1 cellular context compared by ENCODE assay signal in genomic region chr1:72282690-72283203, GRCh38.
TF ChIP-seq lines count a peak whose summit lies in the region.

No MANE protein-coding gene starts in this region.

TF ChIP-seq in SK-N-SH, 30 proteins besides CTCF, POLR2A, EP300 and RAD21 (continued from another document):
- TF ChIP-seq, protein P1, sequence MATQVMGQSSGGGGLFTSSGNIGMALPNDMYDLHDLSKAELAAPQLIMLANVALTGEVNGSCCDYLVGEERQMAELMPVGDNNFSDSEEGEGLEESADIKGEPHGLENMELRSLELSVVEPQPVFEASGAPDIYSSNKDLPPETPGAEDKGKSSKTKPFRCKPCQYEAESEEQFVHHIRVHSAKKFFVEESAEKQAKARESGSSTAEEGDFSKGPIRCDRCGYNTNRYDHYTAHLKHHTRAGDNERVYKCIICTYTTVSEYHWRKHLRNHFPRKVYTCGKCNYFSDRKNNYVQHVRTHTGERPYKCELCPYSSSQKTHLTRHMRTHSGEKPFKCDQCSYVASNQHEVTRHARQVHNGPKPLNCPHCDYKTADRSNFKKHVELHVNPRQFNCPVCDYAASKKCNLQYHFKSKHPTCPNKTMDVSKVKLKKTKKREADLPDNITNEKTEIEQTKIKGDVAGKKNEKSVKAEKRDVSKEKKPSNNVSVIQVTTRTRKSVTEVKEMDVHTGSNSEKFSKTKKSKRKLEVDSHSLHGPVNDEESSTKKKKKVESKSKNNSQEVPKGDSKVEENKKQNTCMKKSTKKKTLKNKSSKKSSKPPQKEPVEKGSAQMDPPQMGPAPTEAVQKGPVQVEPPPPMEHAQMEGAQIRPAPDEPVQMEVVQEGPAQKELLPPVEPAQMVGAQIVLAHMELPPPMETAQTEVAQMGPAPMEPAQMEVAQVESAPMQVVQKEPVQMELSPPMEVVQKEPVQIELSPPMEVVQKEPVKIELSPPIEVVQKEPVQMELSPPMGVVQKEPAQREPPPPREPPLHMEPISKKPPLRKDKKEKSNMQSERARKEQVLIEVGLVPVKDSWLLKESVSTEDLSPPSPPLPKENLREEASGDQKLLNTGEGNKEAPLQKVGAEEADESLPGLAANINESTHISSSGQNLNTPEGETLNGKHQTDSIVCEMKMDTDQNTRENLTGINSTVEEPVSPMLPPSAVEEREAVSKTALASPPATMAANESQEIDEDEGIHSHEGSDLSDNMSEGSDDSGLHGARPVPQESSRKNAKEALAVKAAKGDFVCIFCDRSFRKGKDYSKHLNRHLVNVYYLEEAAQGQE (IDR thresholded peaks at IDR 0.05; ENCODE audit: low read depth, low read length): 0 out of 2 replicates have a peak, but pooled peaks have one; percentile 8
- no peak for TF ChIP-seq GABPA (IDR thresholded peaks at IDR 0.05; ENCODE audit: low read depth)
- TF ChIP-seq CHD2 (IDR thresholded peaks at IDR 0.05; ENCODE audit: low read length, partially characterized antibody): peak; percentile 18
- TF ChIP-seq EZH2phosphoT487 (IDR thresholded peaks at IDR 0.05; ENCODE audit: borderline replicate concordance, low read depth): no peak
- TF ChIP-seq MXI1 (IDR thresholded peaks at IDR 0.05; ENCODE audit: low read depth, low read length): peak; percentile 62; the same call in 1 of the 2 replicates
- peak; percentile 14; the same call in 1 of the 2 replicates for TF ChIP-seq SMC3 (IDR thresholded peaks at IDR 0.05; ENCODE audit: low read depth, low read length)
- no peak for TF ChIP-seq POLR2AphosphoS5 (IDR thresholded peaks at IDR 0.05; ENCODE audit: low read depth, low read length)
- TF ChIP-seq NRF1 (IDR thresholded peaks at IDR 0.05; ENCODE audit: low read depth, low read length): peak; percentile 60
- no peak for TF ChIP-seq FOXM1 (IDR thresholded peaks at IDR 0.05; ENCODE audit: low read depth)
- TF ChIP-seq FOXJ3 (CRISPR knock-in tag; IDR thresholded peaks at IDR 0.05): no peak
- TF ChIP-seq, protein P2, sequence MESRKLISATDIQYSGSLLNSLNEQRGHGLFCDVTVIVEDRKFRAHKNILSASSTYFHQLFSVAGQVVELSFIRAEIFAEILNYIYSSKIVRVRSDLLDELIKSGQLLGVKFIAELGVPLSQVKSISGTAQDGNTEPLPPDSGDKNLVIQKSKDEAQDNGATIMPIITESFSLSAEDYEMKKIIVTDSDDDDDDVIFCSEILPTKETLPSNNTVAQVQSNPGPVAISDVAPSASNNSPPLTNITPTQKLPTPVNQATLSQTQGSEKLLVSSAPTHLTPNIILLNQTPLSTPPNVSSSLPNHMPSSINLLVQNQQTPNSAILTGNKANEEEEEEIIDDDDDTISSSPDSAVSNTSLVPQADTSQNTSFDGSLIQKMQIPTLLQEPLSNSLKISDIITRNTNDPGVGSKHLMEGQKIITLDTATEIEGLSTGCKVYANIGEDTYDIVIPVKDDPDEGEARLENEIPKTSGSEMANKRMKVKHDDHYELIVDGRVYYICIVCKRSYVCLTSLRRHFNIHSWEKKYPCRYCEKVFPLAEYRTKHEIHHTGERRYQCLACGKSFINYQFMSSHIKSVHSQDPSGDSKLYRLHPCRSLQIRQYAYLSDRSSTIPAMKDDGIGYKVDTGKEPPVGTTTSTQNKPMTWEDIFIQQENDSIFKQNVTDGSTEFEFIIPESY (IDR thresholded peaks at IDR 0.05; ENCODE audit: borderline replicate concordance, low read depth): no peak
- TF ChIP-seq, protein P3, sequence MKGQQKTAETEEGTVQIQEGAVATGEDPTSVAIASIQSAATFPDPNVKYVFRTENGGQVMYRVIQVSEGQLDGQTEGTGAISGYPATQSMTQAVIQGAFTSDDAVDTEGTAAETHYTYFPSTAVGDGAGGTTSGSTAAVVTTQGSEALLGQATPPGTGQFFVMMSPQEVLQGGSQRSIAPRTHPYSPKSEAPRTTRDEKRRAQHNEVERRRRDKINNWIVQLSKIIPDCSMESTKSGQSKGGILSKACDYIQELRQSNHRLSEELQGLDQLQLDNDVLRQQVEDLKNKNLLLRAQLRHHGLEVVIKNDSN (IDR thresholded peaks at IDR 0.05; ENCODE audit: borderline replicate concordance, low read depth): no peak
